Comparison of ENCODE assay signal across 1 cellular context in the genomic region with DNA sequence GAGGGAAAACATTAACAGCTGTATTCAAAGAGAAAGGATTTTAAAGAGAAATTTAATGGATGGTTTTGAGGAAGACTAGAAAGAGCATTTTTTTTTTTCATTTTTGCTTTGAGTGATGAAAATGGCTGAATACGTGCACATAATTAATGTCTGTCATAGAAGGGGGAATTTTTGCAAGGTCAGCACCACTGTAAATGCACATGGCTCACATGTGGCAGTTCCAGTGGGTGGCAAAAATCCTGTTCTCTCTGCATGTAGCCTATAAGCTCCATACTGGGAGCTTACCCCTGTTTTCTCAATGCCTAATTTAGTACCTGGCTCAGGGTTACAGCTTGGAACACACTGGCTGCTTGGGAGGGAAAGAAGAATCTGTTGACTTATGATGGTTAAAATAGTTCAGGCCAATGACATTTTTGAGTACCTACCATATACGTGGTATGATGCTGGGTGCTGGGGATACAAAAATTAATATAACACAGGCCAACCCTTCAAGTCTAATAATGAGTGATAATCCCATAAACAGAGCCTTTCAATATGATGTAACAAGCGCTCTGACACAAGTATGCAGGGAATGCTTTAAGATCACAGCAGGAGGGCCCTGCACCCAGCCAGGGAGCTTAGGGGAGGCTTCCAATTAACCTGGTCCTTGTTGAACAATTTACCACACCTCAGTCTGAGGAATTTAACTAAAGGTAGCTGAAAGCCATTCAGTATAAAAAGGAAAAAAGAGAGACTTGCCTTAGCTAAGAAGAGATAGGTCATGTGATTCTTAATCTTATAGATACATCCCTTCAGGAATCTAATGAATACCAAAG.
TF ChIP-seq lines count a peak whose summit lies in the region.

No MANE protein-coding gene starts in this region.

TF ChIP-seq in H1, 55 proteins besides CTCF, POLR2A, EP300 and RAD21:
- TF ChIP-seq CBX8 (IDR thresholded peaks at IDR 0.05; ENCODE audit: borderline replicate concordance, low read depth, low read length) (no peak), CHD7 (IDR thresholded peaks at IDR 0.05; ENCODE audit: insufficient replicate concordance, low read length) (peak; percentile 78), ASH2L (IDR thresholded peaks at IDR 0.05; ENCODE audit: low read length) (peak; percentile 46), JUND (IDR thresholded peaks at IDR 0.05; ENCODE audit: low read length) (0 out of 2 replicates have a peak, but pooled peaks have one; percentile 26), NANOG (IDR thresholded peaks at IDR 0.05; ENCODE audit: insufficient read depth, low read depth, low read length, poor library complexity, severe bottlenecking) (peak; percentile 53), TEAD4 (IDR thresholded peaks at IDR 0.05; ENCODE audit: low read depth, low read length) (peak; percentile 98), BCL11A (IDR thresholded peaks at IDR 0.05; ENCODE audit: low read depth in 2 of 2, low read length in 2 of 2) (peak in 1 of 2 experiments; percentile 62), SRF (IDR thresholded peaks at IDR 0.05; ENCODE audit: low read depth, low read length) (no peak), SIN3A (conservative IDR thresholded peaks at IDR 0.05 in 1 of 2, IDR thresholded peaks at IDR 0.05 in 1 of 2; ENCODE audit: low read depth in 1 of 2, low read length in 2 of 2) (no peak), MAFK (IDR thresholded peaks at IDR 0.05; ENCODE audit: low read depth, low read length) (peak; percentile 81), HDAC2 (IDR thresholded peaks at IDR 0.05; ENCODE audit: borderline replicate concordance in 1 of 2, low read depth in 2 of 2, low read length in 2 of 2) (peak; percentile 36 to 53; a peak in 1 of 4 replicates), CEBPB (IDR thresholded peaks at IDR 0.05; ENCODE audit: low read depth, low read length) (peak; percentile 86)
